1 cellular context compared by ENCODE assay signal in genomic region chr6:150183105-150183504, GRCh38.
TF ChIP-seq lines count a peak whose summit lies in the region.

No MANE protein-coding gene starts in this region.

TF ChIP-seq in SK-N-SH, 30 proteins besides CTCF, POLR2A, EP300 and RAD21 (continued from another document):
- TF ChIP-seq REST (IDR thresholded peaks at IDR 0.05; ENCODE audit: low read depth, low read length) (no peak), JUND (IDR thresholded peaks at IDR 0.05) (no peak), RFX5 (IDR thresholded peaks at IDR 0.05; ENCODE audit: low read length) (no peak), NFIC (IDR thresholded peaks at IDR 0.05; ENCODE audit: borderline replicate concordance) (no peak), USF1 (IDR thresholded peaks at IDR 0.05; ENCODE audit: borderline replicate concordance, low read depth) (no peak), POLR2AphosphoS5 (IDR thresholded peaks at IDR 0.05; ENCODE audit: low read depth, low read length) (no peak), FOXJ3 (CRISPR knock-in tag; IDR thresholded peaks at IDR 0.05) (no peak), EZH2phosphoT487 (IDR thresholded peaks at IDR 0.05; ENCODE audit: borderline replicate concordance, low read depth) (no peak), MEF2A (IDR thresholded peaks at IDR 0.05; ENCODE audit: borderline replicate concordance, low read depth) (no peak)
TF ChIP-seq in SK-N-SH: peak in this region for 0.
